In the genomic region with DNA sequence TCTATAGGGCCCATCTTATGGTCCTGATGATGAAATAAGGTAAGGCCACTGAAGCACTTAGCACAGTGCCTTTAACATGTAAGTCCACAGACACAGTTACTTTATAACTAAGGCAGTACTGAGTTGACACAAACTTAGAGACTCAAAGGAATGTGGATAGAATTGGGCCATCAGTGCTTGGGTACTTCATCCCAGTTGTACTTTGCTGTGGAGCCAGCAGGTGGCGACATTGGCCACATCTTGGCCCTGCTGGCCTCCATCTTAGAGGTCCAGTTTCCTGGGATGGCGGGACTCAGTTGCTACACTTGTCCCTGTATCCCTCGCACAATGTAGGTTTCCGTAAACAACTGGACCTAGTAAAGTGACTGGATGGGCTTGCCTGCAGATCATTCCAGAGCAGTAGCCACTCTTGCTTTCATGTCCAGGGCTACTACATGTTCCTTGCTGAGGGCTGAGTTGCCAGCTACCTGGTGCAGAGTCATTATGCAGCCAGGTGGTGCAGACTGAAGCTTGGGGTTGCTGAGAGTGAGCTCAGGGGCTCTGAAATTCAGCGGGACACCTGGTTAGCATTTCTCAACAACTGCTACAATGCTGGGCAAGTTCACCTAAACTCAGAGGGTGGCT, we compare ENCODE assay signal across 8 cellular contexts. TPM values are rescaled to one million over a fixed set of nuclear protein-coding genes. Genes with fewer than 3 reads are reported as not detected.
DNase-seq lines count a peak whose midpoint lies in the region; ATAC-seq and TF ChIP-seq lines count a peak whose summit lies in the region.

No MANE protein-coding gene starts in this region.

- H2AFZ ChIP-seq in PC-9: no peak overlapping the region
- peak overlapping the region; percentile 33 for H2AFZ ChIP-seq in parathyroid adenoma

- H3K79me2 ChIP-seq in PC-9 (ENCODE audit: low read depth) (peaks cover 64% of the 10 kb centered on the region), parathyroid adenoma (no peaks in the 10 kb centered on the region)

- H3K9me2 ChIP-seq in PC-9 (ENCODE audit: insufficient read depth): no peaks in the 10 kb centered on the region

- H3K9me3 ChIP-seq in CD4-positive, alpha-beta T cell (ENCODE audit: control insufficient read depth, low read length): no peaks in the 10 kb centered on the region
- no peaks in the 10 kb centered on the region for H3K9me3 ChIP-seq in PC-9 (ENCODE audit: insufficient read depth, low read depth)
- no peaks in the 10 kb centered on the region for H3K9me3 ChIP-seq in parathyroid adenoma (ENCODE audit: control insufficient read depth, low read length)

- peak; percentile 84 for TF ChIP-seq CTCF in CD4-positive, alpha-beta T cell (IDR thresholded peaks at IDR 0.05)
- TF ChIP-seq CTCF in PC-9 (conservative IDR thresholded peaks at IDR 0.05) (peak; percentile 81), parathyroid adenoma (IDR thresholded peaks at IDR 0.05) (peak; percentile 39)

- H3K4me2 ChIP-seq in PC-9 (no peak overlapping the region), parathyroid adenoma (ENCODE audit: low read length) (no peak overlapping the region)

- POLR2A ChIA-PET in CD4-positive, alpha-beta T cell (lab: Charles Lee): interaction anchor here (0.8 to 1.6 kb wide), 7 partner anchors 8 to 639 kb away, joined by 3 to 9 read pairs (median 4); a partner anchor contains a TSS
- POLR2A ChIA-PET in PC-9 (lab: Charles Lee; ENCODE audit: unreplicated experiment): no interaction called here

- H3K4me3 ChIP-seq in PC-9 (no peak overlapping the region), parathyroid adenoma (ENCODE audit: low read depth, low read length) (no peak overlapping the region)

- peak; percentile 75 for ATAC-seq in CD4-positive, alpha-beta T cell (ENCODE audit: poor library complexity)
- ATAC-seq in GM19328 (IDR thresholded peaks at IDR 0.05; ENCODE audit: unreplicated experiment) (peak; percentile 69), HG03520 (IDR thresholded peaks at IDR 0.05; ENCODE audit: unreplicated experiment) (peak; percentile 54)

- no peaks in the 10 kb centered on the region for H3K9me3 Mint-ChIP-seq in CD4-positive, alpha-beta T cell

- H4K20me1 ChIP-seq in PC-9 (ENCODE audit: insufficient read depth): no peaks in the 10 kb centered on the region

- intact Hi-C loops in CD4-positive, alpha-beta T cell (cut with DNase I, micrococcal nuclease): loop anchor here (1.0 to 5.0 kb wide), 7 partner anchors 10 to 640 kb away; no protein-coding TSS in a partner anchor
- intact Hi-C loops in PC-9 (cut with micrococcal nuclease; ENCODE audit: unreplicated experiment): loop anchor here (1.0 to 5.0 kb wide), 6 partner anchors 289 to 634 kb away; a partner anchor contains a TSS

- H3K27ac ChIP-seq in CD4-positive, alpha-beta T cell (ENCODE audit: low read depth, low read length): no peak overlapping the region
- H3K27ac ChIP-seq in PC-9 (peak overlapping the region; percentile 53), parathyroid adenoma (peak overlapping the region; percentile 32)

- peaks cover 19% of the 10 kb centered on the region for H3K4me1 Mint-ChIP-seq in CD4-positive, alpha-beta T cell (ENCODE audit: low read depth)

- H3K4me1 ChIP-seq in PC-9 (replicated peaks; ENCODE audit: insufficient read depth) (0 out of 2 replicates have a peak, but pooled peaks cover 7% of the 10 kb centered on the region), parathyroid adenoma (no peaks in the 10 kb centered on the region)

- H3K27me3 Mint-ChIP-seq in CD4-positive, alpha-beta T cell: no peaks in the 10 kb centered on the region

- BruUV-seq in PC-9 (replicated peaks; lab: Mats Ljungman, UMichigan): no TSS peak

- H3K4me3 Mint-ChIP-seq in CD4-positive, alpha-beta T cell: no peak overlapping the region

- H3K27ac Mint-ChIP-seq in CD4-positive, alpha-beta T cell: peak overlapping the region; percentile 74

- DNase-seq in CD4-positive, alpha-beta T cell: peak; percentile 45 to 74 (median 55)
- DNase-seq in PC-9 (peak; percentile 47 to 54), germinal center (ENCODE audit: low spot score) (peak; percentile 56), ureter (ENCODE audit: low spot score) (peak; percentile 59)
- peak; percentile 53 for DNase-seq in activated T-helper 9 cell treated with anti-CD3 and anti-CD28 coated beads, Interleukin-2, amount 50 U/mL, for 16 hours (ENCODE audit: low read depth)

- H3K27me3 ChIP-seq in CD4-positive, alpha-beta T cell (ENCODE audit: control insufficient read depth, insufficient read depth, low read length): no peaks in the 10 kb centered on the region
- H3K27me3 ChIP-seq in PC-9 (ENCODE audit: insufficient read depth, low read depth) (no peaks in the 10 kb centered on the region), parathyroid adenoma (ENCODE audit: control insufficient read depth, insufficient read depth, low read length) (no peaks in the 10 kb centered on the region)

- CTCF ChIA-PET in CD4-positive, alpha-beta T cell (lab: Charles Lee): interaction anchor here (0.7 to 5.3 kb wide), 13 partner anchors 9 to 639 kb away, joined by 3 to 37 read pairs (median 4); a partner anchor contains a TSS
- CTCF ChIA-PET in PC-9 (lab: Charles Lee): interaction anchor here (0.6 to 1.5 kb wide), 7 partner anchors 23 to 577 kb away, joined by 3 to 7 read pairs (median 4); no protein-coding TSS in a partner anchor

- no peak overlapping the region for H3K9ac ChIP-seq in parathyroid adenoma

- peaks cover 75% of the 10 kb centered on the region for H3K36me3 Mint-ChIP-seq in CD4-positive, alpha-beta T cell (ENCODE audit: low read depth)

- peaks cover 15% of the 10 kb centered on the region for H3K36me3 ChIP-seq in PC-9 (ENCODE audit: low read depth)
- H3K36me3 ChIP-seq in parathyroid adenoma (ENCODE audit: control insufficient read depth, insufficient read depth, low read length): no peaks in the 10 kb centered on the region

- peaks cover 19% of the 10 kb centered on the region; the same call in 1 of the 2 replicates for H3F3A ChIP-seq in PC-9 (ENCODE audit: insufficient read depth, low read depth)

RNA-seq across cellular contexts. Expression of a gene that starts 10.6 kb away (rescaled TPM):
- total RNA-seq in CD4-positive, alpha-beta T cell: 10 to 100 TPM; 17.2 to 17.8 TPM
- total RNA-seq in PC-9 (2021) (44.1 and 46.1 TPM in 2 replicates), ureter (75.5 TPM)
